Comparison of ENCODE assay signal across 8 cellular contexts in the genomic region with DNA sequence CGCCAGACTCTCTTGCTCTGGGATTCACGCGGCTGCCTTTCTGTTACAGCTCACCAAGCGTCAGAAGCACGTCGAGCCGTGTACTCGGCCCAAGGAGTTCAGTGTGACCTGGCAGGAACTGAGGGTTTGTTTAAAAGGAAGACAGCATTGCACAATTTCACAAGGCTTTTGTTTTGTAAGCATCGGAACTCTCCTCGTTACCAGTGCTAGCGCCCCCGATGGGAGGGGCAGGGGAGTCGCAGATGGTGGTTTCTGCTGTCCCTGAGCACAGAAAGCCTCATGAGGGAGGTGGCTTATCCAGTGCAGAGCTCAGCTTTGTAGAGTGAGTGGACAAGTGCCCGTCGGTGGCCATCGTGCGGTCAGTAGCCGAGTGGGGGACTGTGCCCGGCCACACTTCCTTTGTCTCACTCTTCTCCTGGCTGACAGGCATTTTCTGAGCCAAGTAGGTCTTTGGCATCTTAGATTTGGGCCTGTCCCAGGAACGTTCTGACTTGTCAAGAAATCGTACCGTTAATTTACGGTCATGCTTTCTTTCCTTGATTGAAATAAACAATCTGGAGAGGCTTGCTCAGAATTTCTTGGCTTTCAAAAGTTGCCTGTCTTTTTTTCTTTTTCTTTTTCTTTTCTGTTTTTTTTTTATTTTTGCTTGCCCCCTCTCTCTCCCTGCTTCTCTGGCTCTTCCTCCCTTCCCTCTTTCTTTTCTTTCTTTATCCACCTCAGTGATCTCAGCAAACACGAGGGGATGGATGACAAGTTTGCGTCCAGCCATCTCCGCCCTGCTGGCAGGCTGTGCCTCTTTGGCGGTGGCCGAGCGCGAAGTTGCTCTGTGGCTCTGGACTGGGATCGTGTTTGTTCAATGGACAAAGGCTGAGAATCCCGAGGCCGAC. TPM values are rescaled to one million over a fixed set of nuclear protein-coding genes. Genes with fewer than 3 reads are reported as not detected.
DNase-seq lines count a peak whose midpoint lies in the region; ATAC-seq and TF ChIP-seq lines count a peak whose summit lies in the region.

No MANE protein-coding gene starts in this region.

- peaks cover 9 to 49% (median 35%) of the 10 kb centered on the region in 7 donors for H3K4me1 Mint-ChIP-seq in naive thymus-derived CD4-positive, alpha-beta T cell

- H3K27me3 Mint-ChIP-seq in naive thymus-derived CD4-positive, alpha-beta T cell, result no peaks in the 10 kb centered on the region

- peaks cover 38 to 98% (median 58%) of the 10 kb centered on the region in 3 donors for H3K4me1 ChIP-seq in esophagus squamous epithelium
- H3K4me1 ChIP-seq in naive thymus-derived CD4-positive, alpha-beta T cell (ENCODE audit: control insufficient read depth in 2 of 2, insufficient read depth in 2 of 2, low read length in 2 of 2), result peaks cover 0 to under 1% of the 10 kb centered on the region in 2 donors

- peak overlapping the region in 3 of 4 donors; percentile 9 to 51 (median 25) for H3K4me3 ChIP-seq in esophagus squamous epithelium
- no peak overlapping the region for H3K4me3 ChIP-seq in naive thymus-derived CD4-positive, alpha-beta T cell (ENCODE audit: low read length)

- POLR2A ChIA-PET in naive thymus-derived CD4-positive, alpha-beta T cell (lab: Charles Lee), result no interaction called here

- intact Hi-C loops in esophagus squamous epithelium (cut with DNase I), result no loop called here
- intact Hi-C loops in naive thymus-derived CD4-positive, alpha-beta T cell (cut with micrococcal nuclease), result no loop called here

- peaks cover 0 to 9% (median 6%) of the 10 kb centered on the region in 5 donors for H3K36me3 Mint-ChIP-seq in naive thymus-derived CD4-positive, alpha-beta T cell

- H3K27ac ChIP-seq in esophagus squamous epithelium, result peak overlapping the region; percentile 83 to 93 (median 90)
- H3K27ac ChIP-seq in naive thymus-derived CD4-positive, alpha-beta T cell (ENCODE audit: low read depth, low read length), result no peak overlapping the region

- TF ChIP-seq CTCF in esophagus squamous epithelium (IDR thresholded peaks at IDR 0.05), result peak in 5 of 6 experiments; percentile 27 to 55 (median 39)

- 17 to 34% methylated on average over 22 to 27 of the region's 33 CpGs for WGBS in esophagus squamous epithelium, 2 donors

- ATAC-seq in naive thymus-derived CD4-positive, alpha-beta T cell, result peak; percentile 87
- no peak for ATAC-seq in HG03280 (IDR thresholded peaks at IDR 0.05; ENCODE audit: unreplicated experiment)
- ATAC-seq in GM19035 (IDR thresholded peaks at IDR 0.05; ENCODE audit: unreplicated experiment), result no peak

- TF ChIP-seq POLR2A in esophagus squamous epithelium (IDR thresholded peaks at IDR 0.05), result peak in 2 of 4 donors; percentile 57 to 62

- H3K36me3 ChIP-seq in esophagus squamous epithelium, result peaks cover 0 to 5% (median 0%) of the 10 kb centered on the region in 3 donors
- H3K36me3 ChIP-seq in naive thymus-derived CD4-positive, alpha-beta T cell (ENCODE audit: control insufficient read depth in 2 of 3, insufficient read depth in 3 of 3, low read length in 3 of 3), result peaks cover 0 to 12% (median 0%) of the 10 kb centered on the region in 3 experiments

- DNase-seq in GM19238 (ENCODE audit: insufficient read length, low spot score) (peak; percentile 56), SIG-M5 treated with dmso at 0.1 percent for 504 hours (lab: John Stamatoyannopoulos, UW; ENCODE audit: unreplicated experiment) (peak; percentile 98), esophagus squamous epithelium (lab: John Stamatoyannopoulos, UW) (peak; percentile 38), NCI-H774 (lab: John Stamatoyannopoulos, UW) (no peak)
- no peak for DNase-seq in naive thymus-derived CD4-positive, alpha-beta T cell
- no peak for DNase-seq in effector CD4-positive, alpha-beta T cell

- no peaks in the 10 kb centered on the region for H3K9me3 ChIP-seq in esophagus squamous epithelium
- no peaks in the 10 kb centered on the region for H3K9me3 ChIP-seq in naive thymus-derived CD4-positive, alpha-beta T cell (ENCODE audit: control insufficient read depth in 2 of 3, low read length in 3 of 3)

- H3K27me3 ChIP-seq in esophagus squamous epithelium, result no peaks in the 10 kb centered on the region
- H3K27me3 ChIP-seq in naive thymus-derived CD4-positive, alpha-beta T cell (ENCODE audit: control insufficient read depth in 2 of 2, insufficient read depth in 2 of 2, low read length in 2 of 2), result no peaks in the 10 kb centered on the region

- CTCF ChIA-PET in naive thymus-derived CD4-positive, alpha-beta T cell (lab: Charles Lee), result no interaction called here

- peak overlapping the region in 1 of 10 donors; percentile 45 for H3K4me3 Mint-ChIP-seq in naive thymus-derived CD4-positive, alpha-beta T cell

- no peaks in the 10 kb centered on the region for H3K9me3 Mint-ChIP-seq in naive thymus-derived CD4-positive, alpha-beta T cell

- peak overlapping the region in 1 of 9 donors; percentile 33 for H3K27ac Mint-ChIP-seq in naive thymus-derived CD4-positive, alpha-beta T cell

RNA-seq across cellular contexts. Expression of gene KDM4B, which starts 7.7 kb away (rescaled TPM):
- 10 to 100 TPM; 14.0 to 39.9 (median 19.5) TPM for total RNA-seq in esophagus squamous epithelium
- total RNA-seq in naive thymus-derived CD4-positive, alpha-beta T cell, result 10 to 100 TPM; 45.8 to 78.0 (median 65.8) TPM
- 10 to 100 TPM in 1 of 2 donors, 1 to 10 TPM in 1; 8.1 to 15.6 TPM for polyA plus RNA-seq in naive thymus-derived CD4-positive, alpha-beta T cell

Comparison
In these comparisons a context has a peak if more than half of its experiments do, and no peak if none do; other contexts are left out.
1. DNase-seq: peak in GM19238 (single experiment), SIG-M5 treated with dmso at 0.1 percent for 504 hours (single experiment) and esophagus squamous epithelium (single experiment); none in naive thymus-derived CD4-positive, alpha-beta T cell (0 of 9), effector CD4-positive, alpha-beta T cell (single experiment) and NCI-H774 (single experiment).